In genomic region chr2:111618953-111619902, GRCh38 we compare ENCODE assay signal across 11 cellular contexts.
DNase-seq lines count a peak whose midpoint lies in the region; ATAC-seq and TF ChIP-seq lines count a peak whose summit lies in the region.
"Had no signal": no experiment of that assay in that cellular context is flagged by ENCODE, and none has a peak within 500 bp of the region (broad histone marks: within the 10 kb centered on the region; RNA-seq: fewer than 3 reads in every experiment).

No MANE protein-coding gene starts in this region.

- ATAC-seq in HG02870 (IDR thresholded peaks at IDR 0.05; ENCODE audit: unreplicated experiment): no peak

- no CpG with 5 or more reads among the region's 12 CpGs for WGBS in mesendoderm (ENCODE audit: extremely low coverage, insufficient coverage, low lambda C conversion rate)

- H3K4me1 Mint-ChIP-seq in Calu3 (ENCODE audit: low read depth, unreplicated experiment): peaks cover 64% of the 10 kb centered on the region
- H3K4me1 Mint-ChIP-seq in dendritic cell treated with granulocyte-macrophage colony-stimulating factor and Interleukin-4, amounts not matched to agents 40 ng/mL and 50 ng/mL, for 4 days (ENCODE audit: low read depth): peaks cover 52% of the 10 kb centered on the region

- no peak overlapping the region for H3K9ac ChIP-seq in mesendoderm (ENCODE audit: low read length)

- no peaks in the 10 kb centered on the region for H3K9me3 Mint-ChIP-seq in Calu3 (ENCODE audit: low read depth, unreplicated experiment)
- H3K9me3 Mint-ChIP-seq in dendritic cell treated with granulocyte-macrophage colony-stimulating factor and Interleukin-4, amounts not matched to agents 40 ng/mL and 50 ng/mL, for 4 days: no peaks in the 10 kb centered on the region

- no peak overlapping the region for H2BK15ac ChIP-seq in mesendoderm (replicated peaks; ENCODE audit: low read depth)

- no peak overlapping the region for H3K18ac ChIP-seq in mesendoderm (ENCODE audit: low read length)

- no peak overlapping the region for H2AK5ac ChIP-seq in mesendoderm (ENCODE audit: low read length)

- H3K27ac Mint-ChIP-seq in Calu3 (ENCODE audit: unreplicated experiment): peak overlapping the region; percentile 24
- peak overlapping the region; percentile 52 for H3K27ac Mint-ChIP-seq in dendritic cell treated with granulocyte-macrophage colony-stimulating factor and Interleukin-4, amounts not matched to agents 40 ng/mL and 50 ng/mL, for 4 days

- peaks cover 4% of the 10 kb centered on the region for H3K36me3 Mint-ChIP-seq in Calu3 (ENCODE audit: insufficient read depth, unreplicated experiment)
- H3K36me3 Mint-ChIP-seq in dendritic cell treated with granulocyte-macrophage colony-stimulating factor and Interleukin-4, amounts not matched to agents 40 ng/mL and 50 ng/mL, for 4 days (ENCODE audit: low read depth): no peaks in the 10 kb centered on the region

- H3K27me3 ChIP-seq in mesendoderm (ENCODE audit: insufficient read depth, low read length, poor library complexity): no peaks in the 10 kb centered on the region

- no peaks in the 10 kb centered on the region for H3K27me3 Mint-ChIP-seq in Calu3 (ENCODE audit: unreplicated experiment)
- no peaks in the 10 kb centered on the region for H3K27me3 Mint-ChIP-seq in dendritic cell treated with granulocyte-macrophage colony-stimulating factor and Interleukin-4, amounts not matched to agents 40 ng/mL and 50 ng/mL, for 4 days

- CTCF ChIA-PET in Calu3 (lab: Charles Lee): interaction anchor here (0.6 to 1.6 kb wide), 2 partner anchors 28 to 41 kb away, joined by 3 to 9 read pairs; no protein-coding TSS in a partner anchor

- H4K8ac ChIP-seq in mesendoderm (ENCODE audit: low read depth, low read length): no peak overlapping the region

- no peaks in the 10 kb centered on the region for H3K4me1 ChIP-seq in mesendoderm (ENCODE audit: control insufficient read depth, low read depth, low read length)

- H3K4me2 ChIP-seq in mesendoderm (ENCODE audit: low read length): no peak overlapping the region

- no peak overlapping the region for H3K56ac ChIP-seq in mesendoderm (ENCODE audit: low read length)

- no peak overlapping the region for H2BK120ac ChIP-seq in mesendoderm (ENCODE audit: low read depth, low read length)

- DNase-seq in Calu3: no peak
- peak; percentile 84 to 89 for DNase-seq in NOMO-1 (lab: John Stamatoyannopoulos, UW; ENCODE audit: unreplicated experiment in 2 of 2)
- DNase-seq in mesendoderm: peak; percentile 32
- no peak for DNase-seq in T-helper 2 cell
- no peak for DNase-seq in H4 (ENCODE audit: low spot score)
- DNase-seq in GDM1 (lab: John Stamatoyannopoulos, UW): no peak
- DNase-seq: NCI-H1436 treated with DMSO at 0.1 percent for 48 hours; stimulated activated CD4-positive, alpha-beta T cell treated with anti-CD3 and anti-CD28 coated beads, Interleukin-2, amount 100 ng/mL, for 48 hours had no signal

- no peak overlapping the region for H3K4me3 Mint-ChIP-seq in Calu3 (ENCODE audit: low read depth, unreplicated experiment)
- no peak overlapping the region for H3K4me3 Mint-ChIP-seq in dendritic cell treated with granulocyte-macrophage colony-stimulating factor and Interleukin-4, amounts not matched to agents 40 ng/mL and 50 ng/mL, for 4 days

- no peaks in the 10 kb centered on the region for H3K79me1 ChIP-seq in mesendoderm (ENCODE audit: low read length)

- TF ChIP-seq CTCF in Calu3 (IDR thresholded peaks at IDR 0.05; ENCODE audit: unreplicated experiment): no peak

- H3K27ac ChIP-seq in mesendoderm (ENCODE audit: low read depth, low read length): no peak overlapping the region

- no peak overlapping the region for H3K23ac ChIP-seq in mesendoderm (ENCODE audit: low read length)

- no peaks in the 10 kb centered on the region for H3K36me3 ChIP-seq in mesendoderm (ENCODE audit: control insufficient read depth, insufficient read depth, low read length)

- H3K4me3 ChIP-seq in mesendoderm (ENCODE audit: low read length): no peak overlapping the region
- H3K4me3 ChIP-seq: mucosa of descending colon had no signal

- no TSS peak for BruUV-seq in Calu3 (replicated peaks; lab: Mats Ljungman, UMichigan)

- no peak overlapping the region for H3K4ac ChIP-seq in mesendoderm (ENCODE audit: low read depth, low read length)

- H2BK5ac ChIP-seq in mesendoderm (ENCODE audit: low read length): no peak overlapping the region

- no peaks in the 10 kb centered on the region for H3K79me2 ChIP-seq in mesendoderm (ENCODE audit: control insufficient read depth, insufficient read depth, low read length)

- intact Hi-C loops in Calu3 (cut with micrococcal nuclease; ENCODE audit: unreplicated experiment): loop anchor here (2.0 kb wide), 1 partner anchor 40 kb away; no protein-coding TSS in a partner anchor
- intact Hi-C loops in dendritic cell treated with granulocyte-macrophage colony-stimulating factor and Interleukin-4, amounts not matched to agents 40 ng/mL and 50 ng/mL, for 4 days (cut with micrococcal nuclease): loop anchor here (5.0 kb wide), 1 partner anchor 78 kb away; no protein-coding TSS in a partner anchor

- no peak overlapping the region for H4K5ac ChIP-seq in mesendoderm (ENCODE audit: low read length)

Comparison
In these comparisons a context has a peak if more than half of its experiments do, and no peak if none do; other contexts are left out.
1. DNase-seq: peak in NOMO-1 (2 of 2) and mesendoderm (single experiment); none in Calu3 (single experiment), T-helper 2 cell (0 of 5), H4 (single experiment) and GDM1 (single experiment).